8 cellular contexts compared by ENCODE assay signal in genomic region chr19:17289489-17289888, GRCh38. TPM values are rescaled to one million over a fixed set of nuclear protein-coding genes. Genes with fewer than 3 reads are reported as not detected.
A peak's percentile ranks its signal among the peaks of the same experiment; 100 is the strongest.
DNase-seq lines count a peak whose midpoint lies in the region; ATAC-seq and TF ChIP-seq lines count a peak whose summit lies in the region.

No MANE protein-coding gene starts in this region.

- DNase-seq in GM06990 (ENCODE audit: extremely low read depth, insufficient read length) (peak; percentile 69), NCI-H146 treated with DMSO at 0.1 percent for 48 hours (lab: John Stamatoyannopoulos, UW; ENCODE audit: unreplicated experiment) (peak; percentile 32), dedifferentiated amniotic fluid mesenchymal stem cell (ENCODE audit: extremely low spot score) (no peak), cerebellar nuclear complex (lab: John Stamatoyannopoulos, UW) (no peak)
- DNase-seq in activated naive CD8-positive, alpha-beta T cell treated with anti-CD3 and anti-CD28 coated beads, Interleukin-2, amount 10 ng/mL, durations not matched to agents 7 days and 5 days = peak; percentile 55
- peak; percentile 40 to 55 (median 55) for DNase-seq in stimulated activated CD4-positive, alpha-beta T cell treated with anti-CD3 and anti-CD28 coated beads, TNF-alpha, amount 100 ng/mL, for 48 hours (ENCODE audit: low read depth in 3 of 3)

- H3K9ac ChIP-seq in iPS-15b (ENCODE audit: low read depth, low read length) = no peak overlapping the region

- H3K27ac Mint-ChIP-seq in activated naive CD8-positive, alpha-beta T cell treated with anti-CD3 and anti-CD28 coated beads, Interleukin-2, amount 10 ng/mL, durations not matched to agents 7 days and 5 days = no peak overlapping the region

- H3K4me3 Mint-ChIP-seq in activated naive CD8-positive, alpha-beta T cell treated with anti-CD3 and anti-CD28 coated beads, Interleukin-2, amount 10 ng/mL, durations not matched to agents 7 days and 5 days = no peak overlapping the region

- H3K36me3 ChIP-seq in GM06990 (ENCODE audit: control insufficient read depth, insufficient read depth, low read length) (peaks cover 5% of the 10 kb centered on the region), iPS-15b (ENCODE audit: control insufficient read depth, insufficient read depth, low read length) (peaks cover 15% of the 10 kb centered on the region)

- ATAC-seq in activated naive CD8-positive, alpha-beta T cell treated with anti-CD3 and anti-CD28 coated beads, Interleukin-2, amount 10 ng/mL, durations not matched to agents 7 days and 5 days (ENCODE audit: low read depth) = no peak
- no peak for ATAC-seq in HG03159 (IDR thresholded peaks at IDR 0.05; ENCODE audit: unreplicated experiment)

- POLR2A ChIA-PET in activated naive CD8-positive, alpha-beta T cell treated with anti-CD3 and anti-CD28 coated beads, Interleukin-2, amount 10 ng/mL, durations not matched to agents 7 days and 5 days (lab: Charles Lee) = no interaction called here

- H3K27me3 ChIP-seq in GM06990 (replicated peaks; ENCODE audit: control insufficient read depth, insufficient read depth, low read length) (no peaks in the 10 kb centered on the region), iPS-15b (ENCODE audit: control insufficient read depth, insufficient read depth, low read length) (no peaks in the 10 kb centered on the region)

- H3K27me3 Mint-ChIP-seq in activated naive CD8-positive, alpha-beta T cell treated with anti-CD3 and anti-CD28 coated beads, Interleukin-2, amount 10 ng/mL, durations not matched to agents 7 days and 5 days = no peaks in the 10 kb centered on the region

- TF ChIP-seq CTCF in GM06990 (IDR thresholded peaks at IDR 0.05; ENCODE audit: insufficient read depth, low read length, poor library complexity, severe bottlenecking) = no peak

- no peaks in the 10 kb centered on the region for H3K9me3 ChIP-seq in iPS-15b (ENCODE audit: control insufficient read depth, insufficient read depth, low read length)

- H3K4me1 Mint-ChIP-seq in activated naive CD8-positive, alpha-beta T cell treated with anti-CD3 and anti-CD28 coated beads, Interleukin-2, amount 10 ng/mL, durations not matched to agents 7 days and 5 days = peaks cover 10% of the 10 kb centered on the region

- no peaks in the 10 kb centered on the region for H3K36me3 Mint-ChIP-seq in activated naive CD8-positive, alpha-beta T cell treated with anti-CD3 and anti-CD28 coated beads, Interleukin-2, amount 10 ng/mL, durations not matched to agents 7 days and 5 days

- no peak overlapping the region for H3K4me3 ChIP-seq in GM06990 (replicated peaks; ENCODE audit: low read depth, low read length)
- peak overlapping the region; percentile 32 for H3K4me3 ChIP-seq in iPS-15b (ENCODE audit: low read depth, low read length)

- peaks cover 2% of the 10 kb centered on the region for H3K4me1 ChIP-seq in iPS-15b (ENCODE audit: control insufficient read depth, insufficient read depth, low read length)

- no peaks in the 10 kb centered on the region for H3K9me3 Mint-ChIP-seq in activated naive CD8-positive, alpha-beta T cell treated with anti-CD3 and anti-CD28 coated beads, Interleukin-2, amount 10 ng/mL, durations not matched to agents 7 days and 5 days

RNA-seq across cellular contexts. Expression of gene ANKLE1, which starts 7.8 kb away (rescaled TPM):
- total RNA-seq in activated naive CD8-positive, alpha-beta T cell treated with anti-CD3 and anti-CD28 coated beads, Interleukin-2, amount 10 ng/mL, durations not matched to agents 7 days and 5 days = 1 to 10 TPM; 5.7 to 5.8 TPM

RNA-seq across cellular contexts. Expression of gene ABHD8, which starts 13.7 kb away (rescaled TPM):
- total RNA-seq in activated naive CD8-positive, alpha-beta T cell treated with anti-CD3 and anti-CD28 coated beads, Interleukin-2, amount 10 ng/mL, durations not matched to agents 7 days and 5 days = 10 to 100 TPM; 12.4 to 12.9 TPM

RNA-seq across cellular contexts. Expression of gene MRPL34, which starts 16.2 kb away (rescaled TPM):
- 10 to 100 TPM; 88.0 to 92.8 TPM for total RNA-seq in activated naive CD8-positive, alpha-beta T cell treated with anti-CD3 and anti-CD28 coated beads, Interleukin-2, amount 10 ng/mL, durations not matched to agents 7 days and 5 days

RNA-seq across cellular contexts. Expression of gene DDA1, which starts 19.9 kb away (rescaled TPM):
- 10 to 100 TPM; 44.1 to 46.7 TPM for total RNA-seq in activated naive CD8-positive, alpha-beta T cell treated with anti-CD3 and anti-CD28 coated beads, Interleukin-2, amount 10 ng/mL, durations not matched to agents 7 days and 5 days

RNA-seq across cellular contexts. Expression of gene BABAM1, which starts 22.2 kb away (rescaled TPM):
- total RNA-seq in activated naive CD8-positive, alpha-beta T cell treated with anti-CD3 and anti-CD28 coated beads, Interleukin-2, amount 10 ng/mL, durations not matched to agents 7 days and 5 days = 100 to 1,000 TPM; 104 to 112 TPM

Comparison
In these comparisons a context has a peak if more than half of its experiments do, and no peak if none do; other contexts are left out.
1. DNase-seq: peak in GM06990 (single experiment), NCI-H146 treated with DMSO at 0.1 percent for 48 hours (single experiment), activated naive CD8-positive, alpha-beta T cell treated with anti-CD3 and anti-CD28 coated beads, Interleukin-2, amount 10 ng/mL, durations not matched to agents 7 days and 5 days (single experiment) and stimulated activated CD4-positive, alpha-beta T cell treated with anti-CD3 and anti-CD28 coated beads, TNF-alpha, amount 100 ng/mL, for 48 hours (3 of 3); none in dedifferentiated amniotic fluid mesenchymal stem cell (single experiment) and cerebellar nuclear complex (0 of 2).